1 cellular context compared by ENCODE assay signal in genomic region chr9:120394058-120394669, GRCh38.
TF ChIP-seq lines count a peak whose summit lies in the region.

No MANE protein-coding gene starts in this region.

TF ChIP-seq in HepG2, 621 proteins besides CTCF, POLR2A, EP300 and RAD21 (continued from another document):
- TF ChIP-seq ZBTB33 (CRISPR knock-in tag; IDR thresholded peaks at IDR 0.05) (peak; percentile 96), ARID5B (CRISPR knock-in tag; IDR thresholded peaks at IDR 0.05) (peak; percentile 26; the same call in 1 of the 2 replicates), KLF9 (CRISPR knock-in tag; IDR thresholded peaks at IDR 0.05; ENCODE audit: low read depth) (no peak), RXRA (CRISPR knock-in tag; IDR thresholded peaks at IDR 0.05) (no peak), TSC22D2 (CRISPR knock-in tag; IDR thresholded peaks at IDR 0.05; ENCODE audit: borderline replicate concordance) (no peak), ETV5 (CRISPR knock-in tag; IDR thresholded peaks at IDR 0.05; ENCODE audit: borderline replicate concordance) (peak; percentile 45; the same call in 1 of the 2 replicates), SATB2 (CRISPR knock-in tag; IDR thresholded peaks at IDR 0.05) (no peak), NR2F6 (IDR thresholded peaks at IDR 0.05) (peak; percentile 40; the same call in 1 of the 2 replicates), NR2F6 (CRISPR knock-in tag; IDR thresholded peaks at IDR 0.05) (no peak), GATAD2A (CRISPR knock-in tag; IDR thresholded peaks at IDR 0.05) (peak; percentile 40; the same call in 1 of the 2 replicates), PAXIP1 (CRISPR knock-in tag; conservative IDR thresholded peaks at IDR 0.05) (peak; percentile 61), ZNF362 (CRISPR knock-in tag; IDR thresholded peaks at IDR 0.05; ENCODE audit: borderline replicate concordance) (peak; percentile 54; the same call in 1 of the 2 replicates), FOSL1 (CRISPR knock-in tag; IDR thresholded peaks at IDR 0.05; ENCODE audit: borderline replicate concordance) (no peak), ZNF749 (CRISPR knock-in tag; IDR thresholded peaks at IDR 0.05; ENCODE audit: borderline replicate concordance) (no peak), PREB (CRISPR knock-in tag; IDR thresholded peaks at IDR 0.05) (no peak), FOSL2 (CRISPR knock-in tag; IDR thresholded peaks at IDR 0.05) (0 out of 2 replicates have a peak, but pooled peaks have one; percentile 42)
